Comparison of ENCODE assay signal across 8 cellular contexts in genomic region chr19:52007805-52008557, GRCh38. TPM values are rescaled to one million over a fixed set of nuclear protein-coding genes. Genes with fewer than 3 reads are reported as not detected.
A peak's percentile ranks its signal among the peaks of the same experiment; 100 is the strongest.
DNase-seq lines count a peak whose midpoint lies in the region; ATAC-seq, FAIRE-seq and TF ChIP-seq lines count a peak whose summit lies in the region.

Gene ZNF615 (minus strand): TSS chr19:52008211. CDS start chr19:52003711, 4,500 bp downstream.

- peaks cover 4 to 11% of the 10 kb centered on the region in 2 donors for H3K36me3 ChIP-seq in kidney (ENCODE audit: control insufficient read depth in 1 of 2, insufficient read depth in 2 of 2, low read length in 2 of 2)

- TF ChIP-seq CTCF in kidney (IDR thresholded peaks at IDR 0.05; ENCODE audit: borderline replicate concordance, extremely low read depth, insufficient read depth): no peak

- peak within 1 kb of the TSS; percentile 99 to 100 for H3K4me3 ChIP-seq in kidney (ENCODE audit: low read length in 2 of 2)

- H3K4me1 ChIP-seq in kidney (ENCODE audit: control insufficient read depth in 1 of 2, insufficient read depth in 1 of 2, low read depth in 1 of 2, low read length in 2 of 2): peaks cover 3% of the 10 kb centered on the region in 2 donors

- intact Hi-C loops in kidney (cut with DNase I): no loop called here

- peak within 1 kb of the TSS; percentile 77 to 88 for H3K9ac ChIP-seq in kidney (ENCODE audit: low read length in 2 of 2)

- FAIRE-seq in kidney (lab: Jason Lieb, UNC): no peak

- H3K9me3 ChIP-seq in kidney (ENCODE audit: control insufficient read depth in 1 of 2, low read length in 2 of 2): no peaks in the 10 kb centered on the region

- peak within 1 kb of the TSS; percentile 85 to 88 for H3K27ac ChIP-seq in kidney (ENCODE audit: low read depth in 2 of 2, low read length in 2 of 2)

- DNase-seq in NCI-H1417 (lab: John Stamatoyannopoulos, UW) (peak; percentile 83 to 95 (median 92)), NCI-H1417 treated with DMSO at 0.1 percent for 48 hours (lab: John Stamatoyannopoulos, UW) (no peak), NCI-H2227 treated with DMSO at 0.1 percent for 48 hours (lab: John Stamatoyannopoulos, UW) (peak; percentile 56), cerebellum (ENCODE audit: low spot score) (peak; percentile 91), kidney (peak; percentile 95)
- DNase-seq in activated CD4-positive, alpha-beta T cell treated with anti-CD3 and anti-CD28 coated beads for 24 hours (ENCODE audit: low read depth in 2 of 2): peak; percentile 75 to 80
- DNase-seq in stimulated activated CD4-positive, alpha-beta T cell treated with anti-CD3 and anti-CD28 coated beads, Interleukin-12 subunit alpha, Interleukin-12 subunit beta, amount 100 ng/mL, for 48 hours (ENCODE audit: low read depth in 2 of 3, low spot score in 1 of 3): peak; percentile 75 to 88 (median 83)

- peak; percentile 86 for ATAC-seq in HG02981 (IDR thresholded peaks at IDR 0.05; ENCODE audit: unreplicated experiment)

RNA-seq across cellular contexts. Expression of gene ZNF615, which starts in this region (rescaled TPM):
- total RNA-seq in cerebellum (21.1 TPM), kidney (15.3 TPM)
- polyA plus RNA-seq in kidney (ENCODE audit: insufficient read depth, low read depth, low replicate concordance): 5.3 TPM
